In the genomic region with DNA sequence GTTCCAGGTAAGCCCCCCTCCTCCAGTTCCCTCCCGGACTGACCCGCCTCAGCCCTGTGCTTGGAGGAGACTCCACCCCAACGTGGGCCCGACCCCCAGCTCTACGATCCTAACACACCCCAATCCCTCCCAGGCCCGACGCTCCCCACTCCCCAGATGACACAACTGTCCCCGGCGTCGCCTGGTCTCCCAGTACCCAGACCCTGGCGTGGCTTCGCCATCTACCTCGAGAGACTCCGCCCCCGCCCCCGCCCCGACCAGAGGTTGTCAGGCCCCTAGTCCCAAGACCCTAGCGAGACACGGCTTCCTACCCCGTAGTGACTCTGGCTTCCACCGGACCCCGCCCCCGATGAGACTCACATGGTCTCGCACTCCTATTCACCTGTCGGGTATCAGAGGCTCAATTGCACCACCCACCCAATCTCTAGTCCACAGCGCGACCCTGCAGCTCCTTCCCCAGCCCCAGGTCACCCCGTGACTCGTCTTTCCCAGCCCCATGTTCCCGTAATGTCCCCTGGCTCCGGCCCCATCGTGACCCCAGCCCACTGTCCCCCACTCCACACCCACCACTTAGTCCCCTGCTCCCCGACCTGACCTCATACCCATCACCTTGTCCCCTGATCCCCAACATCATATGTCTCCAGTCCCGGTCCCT, we compare ENCODE assay signal across 1 cellular context.
TF ChIP-seq lines count a peak whose summit lies in the region.

No MANE protein-coding gene starts in this region.

TF ChIP-seq in HepG2, 621 proteins besides CTCF, POLR2A, EP300 and RAD21:
- TF ChIP-seq ZNF788 (CRISPR knock-in tag; IDR thresholded peaks at IDR 0.05; ENCODE audit: borderline replicate concordance), result no peak
- no peak for TF ChIP-seq ZNF263 (CRISPR knock-in tag; IDR thresholded peaks at IDR 0.05)
- no peak for TF ChIP-seq MED8 (CRISPR knock-in tag; IDR thresholded peaks at IDR 0.05; ENCODE audit: insufficient replicate concordance)
- no peak for TF ChIP-seq ZNF570 (CRISPR knock-in tag; IDR thresholded peaks at IDR 0.05; ENCODE audit: borderline replicate concordance)
- TF ChIP-seq ISX (CRISPR knock-in tag; conservative IDR thresholded peaks at IDR 0.05), result no peak
- TF ChIP-seq, protein P1, sequence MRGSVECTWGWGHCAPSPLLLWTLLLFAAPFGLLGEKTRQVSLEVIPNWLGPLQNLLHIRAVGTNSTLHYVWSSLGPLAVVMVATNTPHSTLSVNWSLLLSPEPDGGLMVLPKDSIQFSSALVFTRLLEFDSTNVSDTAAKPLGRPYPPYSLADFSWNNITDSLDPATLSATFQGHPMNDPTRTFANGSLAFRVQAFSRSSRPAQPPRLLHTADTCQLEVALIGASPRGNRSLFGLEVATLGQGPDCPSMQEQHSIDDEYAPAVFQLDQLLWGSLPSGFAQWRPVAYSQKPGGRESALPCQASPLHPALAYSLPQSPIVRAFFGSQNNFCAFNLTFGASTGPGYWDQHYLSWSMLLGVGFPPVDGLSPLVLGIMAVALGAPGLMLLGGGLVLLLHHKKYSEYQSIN (CRISPR knock-in tag; IDR thresholded peaks at IDR 0.05; ENCODE audit: borderline replicate concordance), result no peak
- TF ChIP-seq FOXC1 (CRISPR knock-in tag; IDR thresholded peaks at IDR 0.05; ENCODE audit: borderline replicate concordance), result no peak
- TF ChIP-seq, protein P2, sequence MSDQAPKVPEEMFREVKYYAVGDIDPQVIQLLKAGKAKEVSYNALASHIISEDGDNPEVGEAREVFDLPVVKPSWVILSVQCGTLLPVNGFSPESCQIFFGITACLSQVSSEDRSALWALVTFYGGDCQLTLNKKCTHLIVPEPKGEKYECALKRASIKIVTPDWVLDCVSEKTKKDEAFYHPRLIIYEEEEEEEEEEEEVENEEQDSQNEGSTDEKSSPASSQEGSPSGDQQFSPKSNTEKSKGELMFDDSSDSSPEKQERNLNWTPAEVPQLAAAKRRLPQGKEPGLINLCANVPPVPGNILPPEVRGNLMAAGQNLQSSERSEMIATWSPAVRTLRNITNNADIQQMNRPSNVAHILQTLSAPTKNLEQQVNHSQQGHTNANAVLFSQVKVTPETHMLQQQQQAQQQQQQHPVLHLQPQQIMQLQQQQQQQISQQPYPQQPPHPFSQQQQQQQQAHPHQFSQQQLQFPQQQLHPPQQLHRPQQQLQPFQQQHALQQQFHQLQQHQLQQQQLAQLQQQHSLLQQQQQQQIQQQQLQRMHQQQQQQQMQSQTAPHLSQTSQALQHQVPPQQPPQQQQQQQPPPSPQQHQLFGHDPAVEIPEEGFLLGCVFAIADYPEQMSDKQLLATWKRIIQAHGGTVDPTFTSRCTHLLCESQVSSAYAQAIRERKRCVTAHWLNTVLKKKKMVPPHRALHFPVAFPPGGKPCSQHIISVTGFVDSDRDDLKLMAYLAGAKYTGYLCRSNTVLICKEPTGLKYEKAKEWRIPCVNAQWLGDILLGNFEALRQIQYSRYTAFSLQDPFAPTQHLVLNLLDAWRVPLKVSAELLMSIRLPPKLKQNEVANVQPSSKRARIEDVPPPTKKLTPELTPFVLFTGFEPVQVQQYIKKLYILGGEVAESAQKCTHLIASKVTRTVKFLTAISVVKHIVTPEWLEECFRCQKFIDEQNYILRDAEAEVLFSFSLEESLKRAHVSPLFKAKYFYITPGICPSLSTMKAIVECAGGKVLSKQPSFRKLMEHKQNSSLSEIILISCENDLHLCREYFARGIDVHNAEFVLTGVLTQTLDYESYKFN (CRISPR knock-in tag; conservative IDR thresholded peaks at IDR 0.05), result no peak
- TF ChIP-seq GPN1 (CRISPR knock-in tag; IDR thresholded peaks at IDR 0.05; ENCODE audit: borderline replicate concordance), result no peak
- TF ChIP-seq ETV5 (CRISPR knock-in tag; IDR thresholded peaks at IDR 0.05; ENCODE audit: borderline replicate concordance), result no peak
- TF ChIP-seq BCL6 (CRISPR knock-in tag; IDR thresholded peaks at IDR 0.05), result no peak
- TF ChIP-seq TBP (CRISPR knock-in tag; IDR thresholded peaks at IDR 0.05), result no peak
- no peak for TF ChIP-seq CAMTA2 (CRISPR knock-in tag; IDR thresholded peaks at IDR 0.05; ENCODE audit: borderline replicate concordance)
- no peak for TF ChIP-seq ZNF615 (CRISPR knock-in tag; IDR thresholded peaks at IDR 0.05; ENCODE audit: borderline replicate concordance)
- no peak for TF ChIP-seq SMAD1 (CRISPR knock-in tag; IDR thresholded peaks at IDR 0.05; ENCODE audit: borderline replicate concordance, low read depth)
